In genomic region chr13:48489003-48489402, GRCh38 we compare ENCODE assay signal across 16 cellular contexts. TPM values are rescaled to one million over a fixed set of nuclear protein-coding genes. Genes with fewer than 3 reads are reported as not detected.
A peak's percentile ranks its signal among the peaks of the same experiment; 100 is the strongest.
DNase-seq lines count a peak whose midpoint lies in the region; ATAC-seq lines count a peak whose summit lies in the region.
"Had no signal": no experiment of that assay in that cellular context is flagged by ENCODE, and none has a peak within 500 bp of the region (broad histone marks: within the 10 kb centered on the region; RNA-seq: fewer than 3 reads in every experiment).

No MANE protein-coding gene starts in this region.

- no peaks in the 10 kb centered on the region for H3K36me3 ChIP-seq in naive thymus-derived CD4-positive, alpha-beta T cell (ENCODE audit: control insufficient read depth in 2 of 3, insufficient read depth in 3 of 3, low read length in 3 of 3)

- ATAC-seq in activated naive CD8-positive, alpha-beta T cell treated with anti-CD3 and anti-CD28 coated beads, Interleukin-2, amount 50 U/mL, for 24 hours = no peak
- peak; percentile 26 for ATAC-seq in GM18868 (IDR thresholded peaks at IDR 0.05; ENCODE audit: unreplicated experiment)
- no peak for ATAC-seq in T-helper 17 cell
- no peak for ATAC-seq in naive thymus-derived CD4-positive, alpha-beta T cell
- no peak for ATAC-seq in GM19395 (IDR thresholded peaks at IDR 0.05; ENCODE audit: unreplicated experiment)
- ATAC-seq: heart right ventricle, right cardiac atrium had no signal

- H3K9me3 ChIP-seq in T-helper 17 cell (ENCODE audit: control insufficient read depth, low read length, poor library complexity, severe bottlenecking) = no peaks in the 10 kb centered on the region
- no peaks in the 10 kb centered on the region for H3K9me3 ChIP-seq in naive thymus-derived CD4-positive, alpha-beta T cell (ENCODE audit: control insufficient read depth in 2 of 3, low read length in 3 of 3)

- peaks cover 13% of the 10 kb centered on the region for H3K36me3 Mint-ChIP-seq in activated naive CD8-positive, alpha-beta T cell
- H3K36me3 Mint-ChIP-seq in activated naive CD8-positive, alpha-beta T cell treated with anti-CD3 and anti-CD28 coated beads, Interleukin-2, amount 50 U/mL, for 24 hours (ENCODE audit: low read depth) = peaks cover 16% of the 10 kb centered on the region
- peaks cover 6% of the 10 kb centered on the region for H3K36me3 Mint-ChIP-seq in T-helper 17 cell (ENCODE audit: low read depth)
- peaks cover 0 to 36% (median 19%) of the 10 kb centered on the region in 5 donors for H3K36me3 Mint-ChIP-seq in naive thymus-derived CD4-positive, alpha-beta T cell

- H3K4me1 Mint-ChIP-seq in activated naive CD8-positive, alpha-beta T cell (ENCODE audit: low read depth) = peaks cover 18% of the 10 kb centered on the region
- H3K4me1 Mint-ChIP-seq in activated naive CD8-positive, alpha-beta T cell treated with anti-CD3 and anti-CD28 coated beads, Interleukin-2, amount 50 U/mL, for 24 hours = peaks cover 3% of the 10 kb centered on the region
- H3K4me1 Mint-ChIP-seq in T-helper 17 cell = peaks cover 29% of the 10 kb centered on the region
- peaks cover 19 to 59% (median 28%) of the 10 kb centered on the region in 7 donors for H3K4me1 Mint-ChIP-seq in naive thymus-derived CD4-positive, alpha-beta T cell

- no peak overlapping the region for H3K4me3 ChIP-seq in naive thymus-derived CD4-positive, alpha-beta T cell (ENCODE audit: low read length)
- H3K4me3 ChIP-seq: heart right ventricle had no signal

- DNase-seq in activated naive CD8-positive, alpha-beta T cell treated with anti-CD3 and anti-CD28 coated beads, Interleukin-2, amount 50 U/mL, for 24 hours = no peak
- DNase-seq in T-helper 17 cell = no peak
- no peak for DNase-seq in naive thymus-derived CD4-positive, alpha-beta T cell
- DNase-seq in NCI-H2107 (lab: John Stamatoyannopoulos, UW) = no peak
- no peak for DNase-seq in NCI-H526 (lab: John Stamatoyannopoulos, UW)
- DNase-seq: activated CD4-positive, alpha-beta T cell treated with anti-CD3 and anti-CD28 coated beads for 1 hour; DMS53; heart right ventricle; kidney glomerular epithelial cell; midbrain; NCI-H1092 treated with DMSO at 0.1 percent for 48 hours; right cardiac atrium; stimulated activated CD4-positive, alpha-beta T cell treated with anti-CD3 and anti-CD28 coated beads, Interleukin-1b, Interleukin-23, amount 100 ng/mL, for 48 hours had no signal

- no peaks in the 10 kb centered on the region for H3K27me3 ChIP-seq in naive thymus-derived CD4-positive, alpha-beta T cell (ENCODE audit: control insufficient read depth in 2 of 2, insufficient read depth in 2 of 2, low read length in 2 of 2)
- H3K27me3 ChIP-seq: heart right ventricle had no signal

- POLR2A ChIA-PET in naive thymus-derived CD4-positive, alpha-beta T cell (lab: Charles Lee) = interaction anchor here (0.5 to 2.5 kb wide), 5 partner anchors 18 to 91 kb away, joined by 3 to 16 read pairs (median 4); partner anchors contain the start of gene RCBTB2

- H3K4me3 Mint-ChIP-seq in activated naive CD8-positive, alpha-beta T cell = peak overlapping the region; percentile 22
- H3K4me3 Mint-ChIP-seq in activated naive CD8-positive, alpha-beta T cell treated with anti-CD3 and anti-CD28 coated beads, Interleukin-2, amount 50 U/mL, for 24 hours = no peak overlapping the region
- H3K4me3 Mint-ChIP-seq in T-helper 17 cell = peak overlapping the region; percentile 61
- peak overlapping the region in 8 of 10 donors; percentile 37 to 77 (median 62) for H3K4me3 Mint-ChIP-seq in naive thymus-derived CD4-positive, alpha-beta T cell

- H3K9me3 Mint-ChIP-seq in activated naive CD8-positive, alpha-beta T cell (ENCODE audit: low read depth) = no peaks in the 10 kb centered on the region
- no peaks in the 10 kb centered on the region for H3K9me3 Mint-ChIP-seq in activated naive CD8-positive, alpha-beta T cell treated with anti-CD3 and anti-CD28 coated beads, Interleukin-2, amount 50 U/mL, for 24 hours
- peaks cover 0 to 7% (median 0%) of the 10 kb centered on the region in 11 donors for H3K9me3 Mint-ChIP-seq in naive thymus-derived CD4-positive, alpha-beta T cell

- H3K27me3 Mint-ChIP-seq in activated naive CD8-positive, alpha-beta T cell = no peaks in the 10 kb centered on the region
- H3K27me3 Mint-ChIP-seq in activated naive CD8-positive, alpha-beta T cell treated with anti-CD3 and anti-CD28 coated beads, Interleukin-2, amount 50 U/mL, for 24 hours = no peaks in the 10 kb centered on the region
- no peaks in the 10 kb centered on the region for H3K27me3 Mint-ChIP-seq in T-helper 17 cell
- H3K27me3 Mint-ChIP-seq in naive thymus-derived CD4-positive, alpha-beta T cell = no peaks in the 10 kb centered on the region

- intact Hi-C loops in naive thymus-derived CD4-positive, alpha-beta T cell (cut with micrococcal nuclease) = loop anchor here in 1 of 2 donors (5.0 kb wide), 1 partner anchor 278 kb away; no protein-coding TSS in a partner anchor

- peaks cover 54 to 59% of the 10 kb centered on the region in 2 donors for H3K4me1 ChIP-seq in naive thymus-derived CD4-positive, alpha-beta T cell (ENCODE audit: control insufficient read depth in 2 of 2, insufficient read depth in 2 of 2, low read length in 2 of 2)

- peak overlapping the region; percentile 7 for H3K27ac Mint-ChIP-seq in activated naive CD8-positive, alpha-beta T cell
- H3K27ac Mint-ChIP-seq in activated naive CD8-positive, alpha-beta T cell treated with anti-CD3 and anti-CD28 coated beads, Interleukin-2, amount 50 U/mL, for 24 hours = no peak overlapping the region
- H3K27ac Mint-ChIP-seq in T-helper 17 cell = no peak overlapping the region
- peak overlapping the region in 5 of 9 donors; percentile 60 to 86 (median 76) for H3K27ac Mint-ChIP-seq in naive thymus-derived CD4-positive, alpha-beta T cell

- CTCF ChIA-PET in naive thymus-derived CD4-positive, alpha-beta T cell (lab: Charles Lee) = no interaction called here

- H3K27ac ChIP-seq in naive thymus-derived CD4-positive, alpha-beta T cell (ENCODE audit: low read depth, low read length) = peak overlapping the region; percentile 35

RNA-seq across cellular contexts. Expression of gene RCBTB2, which starts 43.9 kb away (rescaled TPM):
- 10 to 100 TPM; 12.5 to 13.7 TPM for total RNA-seq in T-helper 17 cell
- total RNA-seq in naive thymus-derived CD4-positive, alpha-beta T cell = 10 to 100 TPM in 3 of 5 experiments, 1 to 10 TPM in 2; 7.6 to 17.8 (median 10.1) TPM
- 10 to 100 TPM; 14.6 to 19.7 TPM for polyA plus RNA-seq in naive thymus-derived CD4-positive, alpha-beta T cell

Comparison
In these comparisons a context has a peak if more than half of its experiments do, and no peak if none do; other contexts are left out.
1. H3K27ac Mint-ChIP-seq: peak in activated naive CD8-positive, alpha-beta T cell (single experiment) and naive thymus-derived CD4-positive, alpha-beta T cell (5 of 9); none in activated naive CD8-positive, alpha-beta T cell treated with anti-CD3 and anti-CD28 coated beads, Interleukin-2, amount 50 U/mL, for 24 hours (single experiment) and T-helper 17 cell (single experiment).